1 cellular context compared by ENCODE assay signal in genomic region chr9:224540-225520, GRCh38.
TF ChIP-seq lines count a peak whose summit lies in the region.

No MANE protein-coding gene starts in this region.

TF ChIP-seq in HCT116, 20 proteins besides CTCF, POLR2A, EP300 and RAD21 (continued from another document):
- TF ChIP-seq SP1 (IDR thresholded peaks at IDR 0.05; ENCODE audit: low read depth) = no peak
- TF ChIP-seq, protein P1, sequence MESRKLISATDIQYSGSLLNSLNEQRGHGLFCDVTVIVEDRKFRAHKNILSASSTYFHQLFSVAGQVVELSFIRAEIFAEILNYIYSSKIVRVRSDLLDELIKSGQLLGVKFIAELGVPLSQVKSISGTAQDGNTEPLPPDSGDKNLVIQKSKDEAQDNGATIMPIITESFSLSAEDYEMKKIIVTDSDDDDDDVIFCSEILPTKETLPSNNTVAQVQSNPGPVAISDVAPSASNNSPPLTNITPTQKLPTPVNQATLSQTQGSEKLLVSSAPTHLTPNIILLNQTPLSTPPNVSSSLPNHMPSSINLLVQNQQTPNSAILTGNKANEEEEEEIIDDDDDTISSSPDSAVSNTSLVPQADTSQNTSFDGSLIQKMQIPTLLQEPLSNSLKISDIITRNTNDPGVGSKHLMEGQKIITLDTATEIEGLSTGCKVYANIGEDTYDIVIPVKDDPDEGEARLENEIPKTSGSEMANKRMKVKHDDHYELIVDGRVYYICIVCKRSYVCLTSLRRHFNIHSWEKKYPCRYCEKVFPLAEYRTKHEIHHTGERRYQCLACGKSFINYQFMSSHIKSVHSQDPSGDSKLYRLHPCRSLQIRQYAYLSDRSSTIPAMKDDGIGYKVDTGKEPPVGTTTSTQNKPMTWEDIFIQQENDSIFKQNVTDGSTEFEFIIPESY (IDR thresholded peaks at IDR 0.05; ENCODE audit: extremely low read depth, insufficient replicate concordance, low read length) = no peak
- TF ChIP-seq, protein P2, sequence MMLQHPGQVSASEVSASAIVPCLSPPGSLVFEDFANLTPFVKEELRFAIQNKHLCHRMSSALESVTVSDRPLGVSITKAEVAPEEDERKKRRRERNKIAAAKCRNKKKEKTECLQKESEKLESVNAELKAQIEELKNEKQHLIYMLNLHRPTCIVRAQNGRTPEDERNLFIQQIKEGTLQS (IDR thresholded peaks at IDR 0.05) = no peak
- TF ChIP-seq ELF1 (IDR thresholded peaks at IDR 0.05; ENCODE audit: borderline replicate concordance, low read depth) = no peak
